In the genomic region with DNA sequence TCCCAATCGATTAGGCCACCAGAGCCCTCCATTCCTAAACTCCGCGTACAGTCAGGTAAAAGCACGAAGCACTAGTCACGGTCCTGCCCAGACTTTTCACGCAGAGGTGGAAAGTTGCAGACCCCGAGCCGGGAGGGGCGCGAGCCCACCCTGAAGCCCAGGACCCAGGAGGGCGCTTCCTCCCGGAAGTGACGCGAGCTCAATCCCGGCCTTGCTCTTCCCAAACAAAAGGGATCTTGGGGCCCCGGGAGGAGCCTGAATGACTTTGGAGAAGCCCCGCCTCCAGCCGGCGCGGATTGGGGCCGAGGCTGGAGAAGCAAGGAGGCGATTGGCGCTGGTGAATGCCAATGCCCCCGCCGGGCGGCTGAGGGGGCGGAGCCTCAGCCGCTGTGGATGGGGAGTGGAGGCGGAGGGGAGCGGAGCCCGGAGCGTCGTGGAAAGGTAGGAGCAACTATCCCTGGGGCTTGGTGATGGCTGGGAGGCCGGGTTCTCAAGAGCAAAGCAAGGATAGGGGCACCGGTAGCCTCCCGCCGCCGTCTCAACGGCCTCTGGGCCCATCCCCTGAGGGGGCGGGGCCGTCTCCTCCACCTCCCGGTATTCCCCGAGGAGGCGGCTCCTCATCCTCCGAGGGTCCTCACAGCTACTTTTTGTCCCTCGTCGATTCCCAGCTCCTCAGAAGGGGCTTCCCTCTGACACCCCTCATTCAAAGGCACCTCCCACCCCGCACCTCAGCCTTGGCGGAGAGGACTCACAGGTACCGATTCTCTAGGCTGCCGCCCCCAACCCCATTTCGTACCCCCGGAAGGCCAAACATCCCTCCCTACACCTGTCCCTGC, we compare ENCODE assay signal across 1 cellular context.
TF ChIP-seq lines count a peak whose summit lies in the region.

Gene CTTNBP2NL (plus strand): TSS at position 383 of the 836 bp plus-strand sequence. CDS start 19,952 bp downstream, outside the sequence.

TF ChIP-seq in Ishikawa, 13 proteins besides CTCF, POLR2A, EP300 and RAD21:
- TF ChIP-seq USF1 (IDR thresholded peaks at IDR 0.05) = no peak
- peak; percentile 38; the same call in 1 of the 2 replicates for TF ChIP-seq MAX (IDR thresholded peaks at IDR 0.05)
- TF ChIP-seq TAF1 (IDR thresholded peaks at IDR 0.05; ENCODE audit: low read depth) = peak; percentile 64
- no peak for TF ChIP-seq TEAD4 (IDR thresholded peaks at IDR 0.05)
- TF ChIP-seq CREB1 (IDR thresholded peaks at IDR 0.05; ENCODE audit: low read depth) = peak; percentile 63
- TF ChIP-seq NFIC (IDR thresholded peaks at IDR 0.05) = no peak
- no peak; the same call in 1 of the 2 replicates for TF ChIP-seq TCF12 (IDR thresholded peaks at IDR 0.05; ENCODE audit: low read depth)
- TF ChIP-seq REST (IDR thresholded peaks at IDR 0.05; ENCODE audit: low read depth) = no peak
- TF ChIP-seq YY1 (IDR thresholded peaks at IDR 0.05; ENCODE audit: low read depth) = no peak
- peak; percentile 99 for TF ChIP-seq ZBTB7A (IDR thresholded peaks at IDR 0.05; ENCODE audit: low read depth)
- no peak for TF ChIP-seq CEBPB (IDR thresholded peaks at IDR 0.05)
- TF ChIP-seq FOXM1 (IDR thresholded peaks at IDR 0.05; ENCODE audit: borderline replicate concordance, low read depth) = no peak
- TF ChIP-seq EGR1 (IDR thresholded peaks at IDR 0.05) = 0 out of 2 replicates have a peak, but pooled peaks have one; percentile 49
